In the genomic region with DNA sequence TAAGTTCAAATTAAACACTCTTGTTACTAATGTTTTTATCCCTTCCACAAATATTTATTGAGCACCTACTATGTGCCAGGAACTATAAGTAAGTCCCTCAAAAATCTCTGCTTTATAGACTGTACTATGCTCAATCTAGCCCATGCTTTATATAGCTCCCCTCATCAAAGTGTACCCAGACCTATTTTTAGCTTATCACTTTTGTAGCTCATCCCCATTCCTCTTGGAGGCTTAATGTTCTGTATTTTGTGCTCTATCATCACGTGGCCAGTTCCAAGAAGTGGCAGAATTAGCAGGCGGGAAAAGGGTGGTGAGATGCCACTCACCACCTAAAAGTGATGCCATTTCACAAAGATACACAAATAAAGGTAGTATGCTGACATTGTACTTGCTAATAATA, we compare ENCODE assay signal across 16 cellular contexts.
A peak's percentile ranks its signal among the peaks of the same experiment; 100 is the strongest.
DNase-seq lines count a peak whose midpoint lies in the region; ATAC-seq and TF ChIP-seq lines count a peak whose summit lies in the region.
"Had no signal": no experiment of that assay in that cellular context is flagged by ENCODE, and none has a peak within 500 bp of the region (broad histone marks: within the 10 kb centered on the region; RNA-seq: fewer than 3 reads in every experiment).

No MANE protein-coding gene starts in this region.

- H3K36me3 ChIP-seq in tibial artery (no peaks in the 10 kb centered on the region), mesendoderm (ENCODE audit: control insufficient read depth, insufficient read depth, low read length) (no peaks in the 10 kb centered on the region)

- TF ChIP-seq CTCF in osteocyte (IDR thresholded peaks at IDR 0.05) (no peak), tibial artery (IDR thresholded peaks at IDR 0.05) (no peak), endothelial cell (IDR thresholded peaks at IDR 0.05; ENCODE audit: unreplicated experiment) (no peak)

- H3K79me2 ChIP-seq in mesendoderm (ENCODE audit: control insufficient read depth, insufficient read depth, low read length), result no peaks in the 10 kb centered on the region

- H3K27ac ChIP-seq in right cardiac atrium (ENCODE audit: low read length), result no peak overlapping the region
- H3K27ac ChIP-seq in tibial artery, result no peak overlapping the region
- H3K27ac ChIP-seq in mesendoderm (ENCODE audit: low read depth, low read length), result no peak overlapping the region
- H3K27ac ChIP-seq: HL-60 had no signal

- H3K27me3 Mint-ChIP-seq in osteocyte (ENCODE audit: unreplicated experiment) (no peaks in the 10 kb centered on the region), endothelial cell (ENCODE audit: unreplicated experiment) (no peaks in the 10 kb centered on the region)

- no peaks in the 10 kb centered on the region for H3K79me1 ChIP-seq in mesendoderm (ENCODE audit: low read length)

- DNase-seq in Right ventricle myocardium inferior (ENCODE audit: missing footprints) (no peak), cardiac septum (ENCODE audit: low spot score) (no peak), OCI-M1 (lab: John Stamatoyannopoulos, UW) (peak; percentile 63), right cardiac atrium (peak in 2 of 3 donors; percentile 10 to 15), osteocyte (ENCODE audit: extremely low spot score, unreplicated experiment) (no peak), tibial artery (no peak), endothelial cell (ENCODE audit: low spot score) (no peak), mesendoderm (no peak)
- DNase-seq: C1 segment of cervical spinal cord; Calu3; CD4-positive, alpha-beta T cell; DMS 273 treated with DMSO at 0.1 percent for 48 hours; HCEC 1CT; HFFc6 had no signal

- H3K4me1 Mint-ChIP-seq in osteocyte (ENCODE audit: unreplicated experiment), result peaks cover 58% of the 10 kb centered on the region
- H3K4me1 Mint-ChIP-seq in endothelial cell (ENCODE audit: unreplicated experiment), result no peaks in the 10 kb centered on the region
- H3K4me1 Mint-ChIP-seq: B cell had no signal

- H2BK120ac ChIP-seq in mesendoderm (ENCODE audit: low read depth, low read length), result no peak overlapping the region

- no peak overlapping the region for H4K5ac ChIP-seq in mesendoderm (ENCODE audit: low read length)

- H2BK5ac ChIP-seq in mesendoderm (ENCODE audit: low read length), result no peak overlapping the region

- H3K4me1 ChIP-seq in right cardiac atrium (ENCODE audit: control insufficient read depth, insufficient read depth, low read length) (no peaks in the 10 kb centered on the region), tibial artery (no peaks in the 10 kb centered on the region), mesendoderm (ENCODE audit: control insufficient read depth, low read depth, low read length) (no peaks in the 10 kb centered on the region)

- 53% methylated on average over 2 of the region's 2 CpGs for WGBS in right cardiac atrium
- WGBS in mesendoderm (ENCODE audit: extremely low coverage, insufficient coverage, low lambda C conversion rate), result no CpG with 5 or more reads among the region's 2 CpGs

- no peak overlapping the region for H3K4me2 ChIP-seq in mesendoderm (ENCODE audit: low read length)

- no peak overlapping the region for H3K18ac ChIP-seq in mesendoderm (ENCODE audit: low read length)

- no peak overlapping the region for H2BK15ac ChIP-seq in mesendoderm (replicated peaks; ENCODE audit: low read depth)

- H3K23ac ChIP-seq in mesendoderm (ENCODE audit: low read length), result no peak overlapping the region

- no peaks in the 10 kb centered on the region for H3K36me3 Mint-ChIP-seq in osteocyte (ENCODE audit: unreplicated experiment)
- no peaks in the 10 kb centered on the region for H3K36me3 Mint-ChIP-seq in endothelial cell (ENCODE audit: low read depth, unreplicated experiment)

- H3K4ac ChIP-seq in mesendoderm (ENCODE audit: low read depth, low read length), result no peak overlapping the region

- no peak overlapping the region for H2AK5ac ChIP-seq in mesendoderm (ENCODE audit: low read length)

- H3K27me3 ChIP-seq in right cardiac atrium (ENCODE audit: control insufficient read depth, insufficient read depth) (no peaks in the 10 kb centered on the region), tibial artery (no peaks in the 10 kb centered on the region), mesendoderm (ENCODE audit: insufficient read depth, low read length, poor library complexity) (no peaks in the 10 kb centered on the region)

- H3K56ac ChIP-seq in mesendoderm (ENCODE audit: low read length), result no peak overlapping the region

- H3K4me3 Mint-ChIP-seq in osteocyte (ENCODE audit: unreplicated experiment) (no peak overlapping the region), endothelial cell (ENCODE audit: unreplicated experiment) (no peak overlapping the region)
- H3K4me3 Mint-ChIP-seq: B cell; CD4-positive, alpha-beta T cell; HFFc6 had no signal

- no peak overlapping the region for H3K9ac ChIP-seq in mesendoderm (ENCODE audit: low read length)

- intact Hi-C loops in Right ventricle myocardium inferior (cut with DNase I) (no loop called here), cardiac septum (cut with DNase I) (no loop called here), right cardiac atrium (cut with DNase I) (no loop called here), tibial artery (cut with DNase I; ENCODE audit: low total_unique reads) (no loop called here)

- no peak overlapping the region for H4K8ac ChIP-seq in mesendoderm (ENCODE audit: low read depth, low read length)

- H3K27ac Mint-ChIP-seq in osteocyte (ENCODE audit: unreplicated experiment) (peak overlapping the region; percentile 74), endothelial cell (ENCODE audit: unreplicated experiment) (no peak overlapping the region)
- H3K27ac Mint-ChIP-seq: B cell; CD4-positive, alpha-beta T cell; HFFc6 had no signal

- H3K4me3 ChIP-seq in right cardiac atrium (ENCODE audit: low read length) (no peak overlapping the region), tibial artery (no peak overlapping the region), mesendoderm (ENCODE audit: low read length) (no peak overlapping the region)

- ATAC-seq in Right ventricle myocardium inferior, result peak; percentile 71
- ATAC-seq in right cardiac atrium, result peak; percentile 94

- H3K9me3 ChIP-seq in right cardiac atrium (ENCODE audit: control insufficient read depth, low read length) (no peaks in the 10 kb centered on the region), tibial artery (no peaks in the 10 kb centered on the region)

- H3K9me3 Mint-ChIP-seq in osteocyte (ENCODE audit: unreplicated experiment), result peaks cover 8% of the 10 kb centered on the region
- no peaks in the 10 kb centered on the region for H3K9me3 Mint-ChIP-seq in endothelial cell (ENCODE audit: unreplicated experiment)
- H3K9me3 Mint-ChIP-seq: CD4-positive, alpha-beta T cell; HFFc6 had no signal

Comparison
In these comparisons a context has a peak if more than half of its experiments do, and no peak if none do; other contexts are left out.
1. DNase-seq: peak in OCI-M1 (single experiment) and right cardiac atrium (2 of 3); none in Right ventricle myocardium inferior (single experiment), cardiac septum (single experiment), osteocyte (single experiment), tibial artery (0 of 2), endothelial cell (single experiment) and mesendoderm (single experiment).